ENCODE assay signal across 24 cellular contexts in the genomic region with DNA sequence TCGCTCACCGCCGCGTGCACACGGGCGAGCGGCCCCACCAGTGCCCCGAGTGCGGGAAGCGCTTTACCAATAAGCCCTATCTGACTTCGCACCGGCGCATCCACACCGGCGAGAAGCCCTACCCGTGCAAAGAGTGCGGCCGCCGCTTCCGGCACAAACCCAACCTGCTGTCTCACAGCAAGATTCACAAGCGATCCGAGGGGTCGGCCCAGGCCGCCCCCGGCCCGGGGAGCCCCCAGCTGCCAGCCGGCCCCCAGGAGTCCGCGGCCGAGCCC. TPM values are rescaled to one million over a fixed set of nuclear protein-coding genes. Genes with fewer than 3 reads are reported as not detected.
A peak's percentile ranks its signal among the peaks of the same experiment; 100 is the strongest.
DNase-seq lines count a peak whose midpoint lies in the region; ATAC-seq and TF ChIP-seq lines count a peak whose summit lies in the region.
"Had no signal": no experiment of that assay in that cellular context is flagged by ENCODE, and none has a peak within 500 bp of the region (broad histone marks: within the 10 kb centered on the region; RNA-seq: fewer than 3 reads in every experiment).

No MANE protein-coding gene starts in this region.

- H3K14ac ChIP-seq in H9 (ENCODE audit: insufficient read depth, low read length) (no peak overlapping the region), mesenchymal stem cell (ENCODE audit: low read length in 2 of 2) (no peak overlapping the region)

- no peak overlapping the region for H4K91ac ChIP-seq in H9 (ENCODE audit: insufficient read length, low read depth, low read length)
- no peak overlapping the region for H4K91ac ChIP-seq in mesenchymal stem cell (ENCODE audit: low read length)

- no peak overlapping the region for H2BK20ac ChIP-seq in H9 (ENCODE audit: low read depth, low read length, poor library complexity, severe bottlenecking)

- H3K9ac ChIP-seq in H9 (ENCODE audit: extremely low read depth, insufficient read length, low read length), result no peak overlapping the region
- H3K9ac ChIP-seq in mesenchymal stem cell (ENCODE audit: low read length), result no peak overlapping the region

- H4K8ac ChIP-seq in H9 (replicated peaks; ENCODE audit: insufficient read length, low read depth, low read length), result no peak overlapping the region
- no peak overlapping the region for H4K8ac ChIP-seq in mesenchymal stem cell (ENCODE audit: low read length)

- no peak overlapping the region for H4K5ac ChIP-seq in H9 (ENCODE audit: insufficient read length, low read depth, low read length)

- H3K23ac ChIP-seq in H9 (ENCODE audit: insufficient read length, low read depth, low read length) (no peak overlapping the region), mesenchymal stem cell (ENCODE audit: low read length in 2 of 2) (no peak overlapping the region)

- DNase-seq in cardiac muscle cell (ENCODE audit: low read depth in 1 of 2, low spot score in 1 of 2) (no peak), Right ventricle myocardium superior (no peak), H9 (peak; percentile 35), mesenchymal stem cell (no peak), sigmoid colon (peak; percentile 54), nephron progenitor cell (no peak)
- DNase-seq: BE2C; CD4-positive, CD25-positive, alpha-beta regulatory T cell; DMS79; GOT3; Kasumi-1; NCI-H1694; NCI-H2081; NCI-H2171; NCI-H345; NCI-H524; NCI-H82 had no signal

- H3K4me2 ChIP-seq in H9 (ENCODE audit: insufficient read depth, insufficient read length, low read length) (no peak overlapping the region), mesenchymal stem cell (ENCODE audit: low read length, poor library complexity, severe bottlenecking) (no peak overlapping the region)
- H3K4me2 ChIP-seq: A549 had no signal

- TF ChIP-seq POLR2A in sigmoid colon (IDR thresholded peaks at IDR 0.05), result no peak

- H3K4me3 ChIP-seq in cardiac muscle cell (no peak overlapping the region), mesenchymal stem cell (ENCODE audit: insufficient read depth in 1 of 2, low read depth in 1 of 2, low read length in 2 of 2) (no peak overlapping the region), sigmoid colon (no peak overlapping the region)
- H3K4me3 ChIP-seq: A549, GM12878 had no signal

- no peak for ATAC-seq in Right ventricle myocardium superior (ENCODE audit: poor library complexity)
- ATAC-seq in GM18858 (IDR thresholded peaks at IDR 0.05; ENCODE audit: unreplicated experiment), result no peak
- ATAC-seq in GM19023 (IDR thresholded peaks at IDR 0.05; ENCODE audit: unreplicated experiment), result no peak
- ATAC-seq: A549, GM12878, HCT116, Panc1 had no signal

- H3K18ac ChIP-seq in H9 (ENCODE audit: insufficient read length, low read depth, low read length) (no peak overlapping the region), mesenchymal stem cell (ENCODE audit: low read depth in 1 of 2, low read length in 2 of 2) (no peak overlapping the region)

- H2BK12ac ChIP-seq in H9 (ENCODE audit: insufficient read length, low read depth, low read length) (no peak overlapping the region), mesenchymal stem cell (ENCODE audit: low read length in 2 of 2) (no peak overlapping the region)

- H3K4me1 Mint-ChIP-seq in H9, result peaks cover 49 to 61% of the 10 kb centered on the region in 2 experiments
- peaks cover 70% of the 10 kb centered on the region for H3K4me1 Mint-ChIP-seq in nephron progenitor cell

- H3K36me3 ChIP-seq in cardiac muscle cell, result peaks cover 16% of the 10 kb centered on the region
- H3K36me3 ChIP-seq in mesenchymal stem cell (ENCODE audit: control insufficient read depth in 1 of 2, insufficient read depth in 2 of 2, low read depth in 1 of 2, low read length in 2 of 2), result peaks cover 22 to 41% of the 10 kb centered on the region in 2 experiments
- peaks cover 0 to 47% (median 19%) of the 10 kb centered on the region in 4 donors for H3K36me3 ChIP-seq in sigmoid colon

- peaks cover 16% of the 10 kb centered on the region for H3K23me2 ChIP-seq in H9 (ENCODE audit: insufficient read length, low read depth, low read length, poor library complexity, severe bottlenecking)

- H2BK120ac ChIP-seq in H9 (ENCODE audit: low read depth, low read length, poor library complexity, severe bottlenecking) (no peak overlapping the region), mesenchymal stem cell (ENCODE audit: low read depth, low read length) (no peak overlapping the region)

- no peaks in the 10 kb centered on the region for H4K20me1 ChIP-seq in H9 (ENCODE audit: control insufficient read depth, insufficient read depth, insufficient read length)

- H3K9me3 ChIP-seq in cardiac muscle cell (ENCODE audit: low read depth) (no peaks in the 10 kb centered on the region), H9 (ENCODE audit: control insufficient read depth, low read depth, low read length) (no peaks in the 10 kb centered on the region), mesenchymal stem cell (ENCODE audit: control insufficient read depth, low read length) (no peaks in the 10 kb centered on the region), sigmoid colon (no peaks in the 10 kb centered on the region)
- H3K9me3 ChIP-seq: A549, BE2C had no signal

- H3K4me3 Mint-ChIP-seq in H9 (no peak overlapping the region), nephron progenitor cell (no peak overlapping the region)

- TF ChIP-seq CTCF in cardiac muscle cell (IDR thresholded peaks at IDR 0.05; ENCODE audit: low read depth, low read length) (no peak), H9 (conservative IDR thresholded peaks at IDR 0.05) (no peak), sigmoid colon (IDR thresholded peaks at IDR 0.05) (no peak), nephron progenitor cell (IDR thresholded peaks at IDR 0.05) (no peak)

- peaks cover 30 to 54% (median 43%) of the 10 kb centered on the region in 3 experiments; a peak in 6 of 7 replicates for H3K36me3 Mint-ChIP-seq in H9 (ENCODE audit: insufficient read depth in 1 of 3, low read depth in 3 of 3)
- peaks cover 31% of the 10 kb centered on the region for H3K36me3 Mint-ChIP-seq in nephron progenitor cell (ENCODE audit: low read depth)

- H3K79me2 ChIP-seq in H9 (ENCODE audit: insufficient read depth, low read length), result peaks cover 12% of the 10 kb centered on the region; the same call in 1 of the 2 replicates

- H3K79me1 ChIP-seq in H9 (ENCODE audit: insufficient read depth, low read depth, low read length, poor library complexity, severe bottlenecking) (peaks cover 7% of the 10 kb centered on the region), mesenchymal stem cell (replicated peaks; ENCODE audit: low read length, poor library complexity, severe bottlenecking) (peaks cover 41% of the 10 kb centered on the region)

- H3K9me3 Mint-ChIP-seq in H9 (no peaks in the 10 kb centered on the region), nephron progenitor cell (no peaks in the 10 kb centered on the region)

- H3K27ac ChIP-seq in cardiac muscle cell (peak overlapping the region; percentile 92), H9 (ENCODE audit: insufficient read length, low read depth, low read length) (no peak overlapping the region), mesenchymal stem cell (ENCODE audit: low read length, poor library complexity, severe bottlenecking) (no peak overlapping the region), sigmoid colon (no peak overlapping the region)

- no peak overlapping the region for H3K56ac ChIP-seq in H9 (ENCODE audit: insufficient read length, low read depth, low read length)

- no CpG with 5 or more reads among the region's 30 CpGs for WGBS in H9 (ENCODE audit: extremely low coverage, insufficient read length, low lambda C conversion rate)
- 99% methylated on average over 26 of the region's 30 CpGs for WGBS in mesenchymal stem cell
- 17 to 82% methylated on average over 30 of the region's 30 CpGs for WGBS in sigmoid colon, 2 donors

- intact Hi-C loops in Right ventricle myocardium superior (cut with DNase I) (no loop called here), sigmoid colon (cut with DNase I) (loop anchor here (10.0 kb wide), 1 partner anchor 593 kb away; no protein-coding TSS in a partner anchor)

- H2BK15ac ChIP-seq in H9 (ENCODE audit: low read depth, low read length) (no peak overlapping the region), mesenchymal stem cell (ENCODE audit: low read depth, poor library complexity, severe bottlenecking) (peak overlapping the region; percentile 19)

- TF ChIP-seq EP300 in sigmoid colon (IDR thresholded peaks at IDR 0.05), result no peak

- H3K27me3 ChIP-seq in cardiac muscle cell, result no peaks in the 10 kb centered on the region
- H3K27me3 ChIP-seq in H9 (ENCODE audit: insufficient read depth, low read length), result no peaks in the 10 kb centered on the region
- no peaks in the 10 kb centered on the region for H3K27me3 ChIP-seq in mesenchymal stem cell (ENCODE audit: control insufficient read depth in 1 of 2, insufficient read depth in 1 of 2, low read length in 2 of 2)
- no peaks in the 10 kb centered on the region for H3K27me3 ChIP-seq in sigmoid colon
- H3K27me3 ChIP-seq: BE2C had no signal

- H2AK5ac ChIP-seq in H9 (ENCODE audit: insufficient read length, low read length), result no peak overlapping the region
- no peak overlapping the region for H2AK5ac ChIP-seq in mesenchymal stem cell (ENCODE audit: low read length, severe bottlenecking)

- no peak overlapping the region for H2BK5ac ChIP-seq in H9 (ENCODE audit: insufficient read length, low read length)
- H2BK5ac ChIP-seq in mesenchymal stem cell (ENCODE audit: low read depth, low read length, poor library complexity, severe bottlenecking), result no peak overlapping the region

- peaks cover 47% of the 10 kb centered on the region for H3K4me1 ChIP-seq in cardiac muscle cell (ENCODE audit: low read depth)
- peaks cover 6% of the 10 kb centered on the region; the same call in 1 of the 2 replicates for H3K4me1 ChIP-seq in H9 (ENCODE audit: insufficient read depth, low read length)
- H3K4me1 ChIP-seq in mesenchymal stem cell (ENCODE audit: control insufficient read depth, insufficient read depth, low read depth, low read length), result peaks cover 37% of the 10 kb centered on the region
- H3K4me1 ChIP-seq in sigmoid colon, result peaks cover 0 to 51% (median 39%) of the 10 kb centered on the region in 4 donors
- H3K4me1 ChIP-seq: BE2C had no signal

- H3K27ac Mint-ChIP-seq in H9, result peak overlapping the region in 1 of 3 experiments; percentile 52; a peak in 1 of 7 replicates
- no peak overlapping the region for H3K27ac Mint-ChIP-seq in nephron progenitor cell
- H3K27ac Mint-ChIP-seq: CD4-positive, CD25-positive, alpha-beta regulatory T cell had no signal

- H2AFZ ChIP-seq in H9 (ENCODE audit: low read length) (no peak overlapping the region), mesenchymal stem cell (ENCODE audit: low read depth, low read length) (no peak overlapping the region)

- no peak overlapping the region for H3T11ph ChIP-seq in H9 (ENCODE audit: low read length)

- no peaks in the 10 kb centered on the region; the same call in 1 of the 2 replicates for H3K27me3 Mint-ChIP-seq in H9 (ENCODE audit: low read depth)
- H3K27me3 Mint-ChIP-seq in nephron progenitor cell (ENCODE audit: low read depth, poor library complexity), result peaks cover 3% of the 10 kb centered on the region
- H3K27me3 Mint-ChIP-seq: CD4-positive, CD25-positive, alpha-beta regulatory T cell had no signal

- H3K4ac ChIP-seq in H9 (ENCODE audit: low read depth, low read length) (no peak overlapping the region), mesenchymal stem cell (ENCODE audit: low read depth in 1 of 2, low read length in 2 of 2) (no peak overlapping the region)

RNA-seq across cellular contexts. Expression of a gene that starts 3.3 kb away (rescaled TPM):
- total RNA-seq in cardiac muscle cell (222 and 270 TPM in 2 replicates), Right ventricle myocardium superior (116 TPM), H9 (2021) (105 and 106 TPM in 2 replicates), sigmoid colon (10 to 100 TPM; 56.3 to 63.7 (median 57.0) TPM)
- polyA plus RNA-seq in cardiac muscle cell (185 and 224 TPM in 2 replicates), sigmoid colon (100 to 1,000 TPM in 1 of 3 donors, 10 to 100 TPM in 2; 50.9 to 131 (median 52.3) TPM)
- polyA plus RNA-seq in mesenchymal stem cell (2013, experiment 1 of 2), result 68.4 TPM
- polyA plus RNA-seq in mesenchymal stem cell (2013, experiment 2 of 2), result 69.3 TPM

RNA-seq across cellular contexts. Expression of a gene that starts 7.2 kb away (rescaled TPM):
- total RNA-seq in cardiac muscle cell (31.7 and 34.3 TPM in 2 replicates), Right ventricle myocardium superior (3.6 TPM), H9 (2021) (9.7 and 10.5 TPM in 2 replicates), sigmoid colon (10 to 100 TPM in 1 of 4 donors, 1 to 10 TPM in 3; 6.1 to 10.7 (median 6.9) TPM)
- polyA plus RNA-seq in cardiac muscle cell (29.7 and 40.1 TPM in 2 replicates), sigmoid colon (1 to 10 TPM; 3.0 to 6.1 (median 5.4) TPM)
- 5.1 TPM for polyA plus RNA-seq in mesenchymal stem cell (2013, experiment 1 of 2)
- 4.8 TPM for polyA plus RNA-seq in mesenchymal stem cell (2013, experiment 2 of 2)

RNA-seq across cellular contexts. Expression of a gene that starts 30.5 kb away (rescaled TPM):
- total RNA-seq in cardiac muscle cell (4.2 and 5.5 TPM in 2 replicates), Right ventricle myocardium superior (24.0 TPM), H9 (2021) (59.9 and 60.9 TPM in 2 replicates), sigmoid colon (100 to 1,000 TPM; 257 to 447 (median 388) TPM)
- polyA plus RNA-seq in cardiac muscle cell (5.7 and 8.3 TPM in 2 replicates), sigmoid colon (100 to 1,000 TPM in 2 of 3 donors, 10 to 100 TPM in 1; 28.9 to 289 (median 132) TPM)
- polyA plus RNA-seq in mesenchymal stem cell (2013, experiment 1 of 2), result 155 TPM
- polyA plus RNA-seq in mesenchymal stem cell (2013, experiment 2 of 2), result 162 TPM
- total RNA-seq: CD4-positive, CD25-positive, alpha-beta regulatory T cell; MCF 10A had no signal
- polyA plus RNA-seq: A549; CD4-positive, CD25-positive, alpha-beta regulatory T cell had no signal

RNA-seq across cellular contexts. Expression of a gene that starts 48.6 kb away (rescaled TPM):
- total RNA-seq in cardiac muscle cell (1.5 and 4.8 TPM in 2 replicates), Right ventricle myocardium superior (2.9 TPM), H9 (2021) (1.2 and 2.2 TPM in 2 replicates), sigmoid colon (10 to 100 TPM in 1 of 4 donors, 1 to 10 TPM in 3; 2.9 to 13.3 (median 8.3) TPM)
- polyA plus RNA-seq in cardiac muscle cell (2.2 and 2.4 TPM in 2 replicates), sigmoid colon (10 to 100 TPM in 1 of 3 donors, 1 to 10 TPM in 2; 3.6 to 12.4 (median 5.3) TPM)
- polyA plus RNA-seq in mesenchymal stem cell (2013, experiment 1 of 2), result not detected
- not detected for polyA plus RNA-seq in mesenchymal stem cell (2013, experiment 2 of 2)

RNA-seq across cellular contexts. Expression of a gene that starts 48.8 kb away (rescaled TPM):
- total RNA-seq in cardiac muscle cell (34.0 and 34.5 TPM in 2 replicates), Right ventricle myocardium superior (3.7 TPM), H9 (2021) (24.4 and 27.4 TPM in 2 replicates), sigmoid colon (10 to 100 TPM; 10.3 to 14.0 (median 11.0) TPM)
- polyA plus RNA-seq in cardiac muscle cell (30.0 and 31.4 TPM in 2 replicates), sigmoid colon (10 to 100 TPM in 2 of 3 donors, 1 to 10 TPM in 1; 4.4 to 18.6 (median 10.8) TPM)
- not detected for polyA plus RNA-seq in mesenchymal stem cell (2013, experiment 1 of 2)
- not detected for polyA plus RNA-seq in mesenchymal stem cell (2013, experiment 2 of 2)

Comparison
In these comparisons a context has a peak if more than half of its experiments do, and no peak if none do; other contexts are left out.
1. DNase-seq: peak in H9 (single experiment) and sigmoid colon (single experiment); none in cardiac muscle cell (0 of 2), Right ventricle myocardium superior (single experiment), mesenchymal stem cell (single experiment) and nephron progenitor cell (single experiment).